10 cellular contexts compared by ENCODE assay signal in the genomic region with DNA sequence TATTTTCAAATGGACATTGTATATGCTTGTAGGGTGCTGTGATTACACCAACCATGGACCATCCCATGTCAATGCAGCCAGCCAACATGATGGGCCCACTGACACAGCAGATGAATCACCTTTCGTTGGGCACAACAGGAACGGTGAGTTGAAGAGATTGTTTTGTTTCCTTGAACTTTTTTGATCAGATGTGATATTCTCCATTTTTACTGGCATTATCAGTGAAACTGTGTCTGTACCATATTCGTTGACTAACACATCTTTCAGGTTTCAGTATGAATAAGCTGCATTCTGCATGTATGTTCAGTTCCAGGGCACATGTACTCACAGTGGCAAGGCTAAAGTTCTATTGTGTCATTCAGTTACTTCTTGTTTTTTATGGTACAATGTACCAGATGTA.
DNase-seq lines count a peak whose midpoint lies in the region; ATAC-seq and TF ChIP-seq lines count a peak whose summit lies in the region.
"Had no signal": no experiment of that assay in that cellular context is flagged by ENCODE, and none has a peak within 500 bp of the region (broad histone marks: within the 10 kb centered on the region; RNA-seq: fewer than 3 reads in every experiment).

No MANE protein-coding gene starts in this region.

- intact Hi-C loops in body of pancreas (cut with DNase I) (no loop called here), ascending aorta (cut with DNase I) (no loop called here)

- TF ChIP-seq CTCF in body of pancreas (IDR thresholded peaks at IDR 0.05), result no peak
- no peak for TF ChIP-seq CTCF in ascending aorta (IDR thresholded peaks at IDR 0.05)

- H3K4me3 ChIP-seq in body of pancreas (no peak overlapping the region), ascending aorta (no peak overlapping the region)
- H3K4me3 ChIP-seq: sigmoid colon had no signal

- H3K4me3 Mint-ChIP-seq in stimulated activated effector memory CD8-positive, alpha-beta T cell treated with anti-CD3 and anti-CD28 coated beads, Interleukin-12 subunit alpha, Interleukin-12 subunit beta, amount 100 ng/mL, for 72 hours, result no peak overlapping the region

- H3K27ac Mint-ChIP-seq in stimulated activated effector memory CD8-positive, alpha-beta T cell treated with anti-CD3 and anti-CD28 coated beads, Interleukin-12 subunit alpha, Interleukin-12 subunit beta, amount 100 ng/mL, for 72 hours, result no peak overlapping the region

- 65 to 67% methylated on average over 3 of the region's 3 CpGs for WGBS in body of pancreas, 2 donors

- ATAC-seq in GM21619 (IDR thresholded peaks at IDR 0.05; ENCODE audit: unreplicated experiment) (peak; percentile 88), HG03196 (IDR thresholded peaks at IDR 0.05; ENCODE audit: unreplicated experiment) (peak; percentile 82), body of pancreas (no peak)
- ATAC-seq in stimulated activated effector memory CD8-positive, alpha-beta T cell treated with anti-CD3 and anti-CD28 coated beads, Interleukin-12 subunit alpha, Interleukin-12 subunit beta, amount 100 ng/mL, for 72 hours, result peak; percentile 88

- no peaks in the 10 kb centered on the region for H3K36me3 Mint-ChIP-seq in stimulated activated effector memory CD8-positive, alpha-beta T cell treated with anti-CD3 and anti-CD28 coated beads, Interleukin-12 subunit alpha, Interleukin-12 subunit beta, amount 100 ng/mL, for 72 hours

- H3K9me3 ChIP-seq in body of pancreas (no peaks in the 10 kb centered on the region), ascending aorta (no peaks in the 10 kb centered on the region)
- H3K9me3 ChIP-seq: sigmoid colon had no signal

- H3K4me1 ChIP-seq in body of pancreas (no peaks in the 10 kb centered on the region), ascending aorta (peaks cover 0 to 8% of the 10 kb centered on the region in 2 donors)

- no peaks in the 10 kb centered on the region for H3K27me3 ChIP-seq in body of pancreas
- no peaks in the 10 kb centered on the region for H3K27me3 ChIP-seq in ascending aorta
- H3K27me3 ChIP-seq: sigmoid colon had no signal

- H3K36me3 ChIP-seq in body of pancreas (replicated peaks in 1 of 2; ENCODE audit: insufficient read depth in 1 of 2, low read depth in 2 of 2), result no peaks in the 10 kb centered on the region
- peaks cover 0 to 4% of the 10 kb centered on the region in 2 donors for H3K36me3 ChIP-seq in ascending aorta
- H3K36me3 ChIP-seq: sigmoid colon had no signal

- no peak for TF ChIP-seq POLR2A in body of pancreas (IDR thresholded peaks at IDR 0.05)

- peak; percentile 2 for DNase-seq in activated naive CD4-positive, alpha-beta T cell treated with Interleukin-2 at 50 U/mL for 16 hours
- no peak for DNase-seq in activated naive CD4-positive, alpha-beta T cell treated with anti-CD3 and anti-CD28 coated beads, Interleukin-2, amount 50 U/mL, for 16 hours
- no peak for DNase-seq in stimulated activated effector memory CD8-positive, alpha-beta T cell treated with anti-CD3 and anti-CD28 coated beads, Interleukin-12 subunit alpha, Interleukin-12 subunit beta, amount 100 ng/mL, for 72 hours (ENCODE audit: low spot score in 2 of 2)
- DNase-seq in body of pancreas (no peak), ascending aorta (ENCODE audit: low spot score in 2 of 2) (no peak), NCI-H187 treated with DMSO at 0.1 percent for 48 hours (lab: John Stamatoyannopoulos, UW) (no peak)
- DNase-seq: NCI-H526 treated with DMSO at 0.1 percent for 48 hours, sigmoid colon had no signal

- H3K27ac ChIP-seq in body of pancreas (no peak overlapping the region), ascending aorta (no peak overlapping the region)
- H3K27ac ChIP-seq: sigmoid colon had no signal

- no peaks in the 10 kb centered on the region for H3K4me1 Mint-ChIP-seq in stimulated activated effector memory CD8-positive, alpha-beta T cell treated with anti-CD3 and anti-CD28 coated beads, Interleukin-12 subunit alpha, Interleukin-12 subunit beta, amount 100 ng/mL, for 72 hours

- no peaks in the 10 kb centered on the region for H3K9me3 Mint-ChIP-seq in stimulated activated effector memory CD8-positive, alpha-beta T cell treated with anti-CD3 and anti-CD28 coated beads, Interleukin-12 subunit alpha, Interleukin-12 subunit beta, amount 100 ng/mL, for 72 hours
